Comparison of ENCODE assay signal across 32 cellular contexts in the genomic region with DNA sequence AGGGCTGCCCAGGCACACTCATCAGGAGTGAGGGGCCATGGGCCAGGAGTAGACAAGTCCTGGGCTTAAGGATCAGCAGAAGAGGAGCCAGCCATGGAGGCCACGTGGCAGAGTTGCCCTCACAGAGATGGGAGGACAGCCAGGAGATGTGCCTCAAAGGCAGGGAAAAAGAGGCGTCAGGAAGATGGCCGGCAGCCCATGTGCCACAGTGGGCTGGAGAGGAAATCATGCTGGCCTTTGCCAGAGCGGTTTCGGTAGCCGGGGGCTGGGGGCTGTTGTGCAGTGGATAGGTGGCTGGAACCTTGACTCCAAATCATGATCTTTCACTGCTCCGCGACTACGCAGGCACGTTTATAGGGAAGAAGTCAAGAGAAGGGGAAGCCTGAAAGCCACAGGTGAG. TPM values are rescaled to one million over a fixed set of nuclear protein-coding genes. Genes with fewer than 3 reads are reported as not detected.
"Had no signal": no experiment of that assay in that cellular context is flagged by ENCODE, and none has a peak within 500 bp of the region (broad histone marks: within the 10 kb centered on the region; RNA-seq: fewer than 3 reads in every experiment).

No MANE protein-coding gene starts in this region.

- H3K4me3 ChIP-seq: cardiac muscle cell, SK-N-MC had no signal

- FAIRE-seq: TTC549 had no signal

- H3K27ac ChIP-seq: brain microvascular endothelial cell, cardiac muscle cell, SK-N-MC had no signal

- ATAC-seq: activated CD4-positive, alpha-beta T cell treated with anti-CD3 and anti-CD28 coated beads for 36 hours; activated T-cell treated with anti-CD3 and anti-CD28 coated beads, Interleukin-2, amount 50 U/mL, for 72 hours; Panc1; Right ventricle myocardium inferior; T-cell had no signal

- H3K27me3 ChIP-seq: cardiac muscle cell had no signal

- DNase-seq: activated B cell treated with CpG ODN at 0.5 μM for 24 hours; activated CD4-positive, alpha-beta memory T cell treated with anti-CD3 and anti-CD28 coated beads, Interleukin-2, amount 10 ng/mL, durations not matched to agents 7 days and 5 days; activated CD4-positive, alpha-beta T cell treated with anti-CD3 and anti-CD28 coated beads for 36 hours; activated CD4-positive, alpha-beta T cell treated with anti-CD3 and anti-CD28 coated beads, Interleukin-2, amount 50 U/mL, for 1 hour; activated CD8-positive, alpha-beta memory T cell treated with anti-CD3 and anti-CD28 coated beads, Interleukin-2, amount 50 U/mL, for 4 hours; activated gamma-delta T cell treated with Interleukin-2 at 50 U/mL for 16 hours; activated naive CD4-positive, alpha-beta T cell treated with anti-CD3 and anti-CD28 coated beads, Interleukin-2, amount 10 ng/mL, durations not matched to agents 7 days and 5 days; activated naive CD8-positive, alpha-beta T cell treated with anti-CD3 and anti-CD28 coated beads for 36 hours; activated T-cell treated with anti-CD3 and anti-CD28 coated beads, Interleukin-2, amount 50 U/mL, for 72 hours; brain microvascular endothelial cell; KG1; NCI-H1048; NCI-H146; NCI-H187 treated with DMSO at 0.1 percent for 48 hours; NCI-H2081 treated with DMSO at 0.1 percent for 48 hours; NCI-H446 treated with DMSO at 0.1 percent for 48 hours; NCI-H524 treated with DMSO at 0.1 percent for 48 hours; NCI-H774; NK-92 treated with Interleukin-12 subunit alpha and Interleukin-12 subunit beta, amount 100 ng/mL, for 24 hours; OCI-M1; RPMI8226; T-cell; T-helper 2 cell; T1000 had no signal

- H3K36me3 ChIP-seq: brain microvascular endothelial cell, cardiac muscle cell had no signal

RNA-seq across cellular contexts. Expression of a gene that starts 2.7 kb away (rescaled TPM):
- total RNA-seq: activated B cell treated with CpG ODN at 0.5 μM for 24 hours; activated CD4-positive, alpha-beta memory T cell treated with anti-CD3 and anti-CD28 coated beads, Interleukin-2, amount 10 ng/mL, durations not matched to agents 7 days and 5 days; activated CD4-positive, alpha-beta T cell treated with anti-CD3 and anti-CD28 coated beads for 36 hours; activated naive CD8-positive, alpha-beta T cell treated with anti-CD3 and anti-CD28 coated beads for 36 hours; activated T-cell treated with anti-CD3 and anti-CD28 coated beads, Interleukin-2, amount 50 U/mL, for 72 hours; activated T-helper 2 cell treated with anti-CD3 and anti-CD28 coated beads, Interferon-gamma antibody, Interleukin-2, Interleukin-4, amounts not matched to agents 10 μg/mL and 5 μg/mL and 100 μg/mL, durations not matched to agents 14 hours and 24 hours and 36 hours; LHCN-M2; M059J; Right ventricle myocardium inferior; T-cell had no signal

RNA-seq across cellular contexts. Expression of a gene that starts 8.4 kb away (rescaled TPM):
- total RNA-seq: activated B cell treated with CpG ODN at 0.5 μM for 24 hours; activated CD4-positive, alpha-beta memory T cell treated with anti-CD3 and anti-CD28 coated beads, Interleukin-2, amount 10 ng/mL, durations not matched to agents 7 days and 5 days; activated CD4-positive, alpha-beta T cell treated with anti-CD3 and anti-CD28 coated beads for 36 hours; activated naive CD8-positive, alpha-beta T cell treated with anti-CD3 and anti-CD28 coated beads for 36 hours; activated T-cell treated with anti-CD3 and anti-CD28 coated beads, Interleukin-2, amount 50 U/mL, for 72 hours; activated T-helper 2 cell treated with anti-CD3 and anti-CD28 coated beads, Interferon-gamma antibody, Interleukin-2, Interleukin-4, amounts not matched to agents 10 μg/mL and 5 μg/mL and 100 μg/mL, durations not matched to agents 14 hours and 24 hours and 36 hours; T-cell had no signal

RNA-seq across cellular contexts. Expression of a gene that starts 19.5 kb away (rescaled TPM):
- total RNA-seq: activated B cell treated with CpG ODN at 0.5 μM for 24 hours; activated CD4-positive, alpha-beta memory T cell treated with anti-CD3 and anti-CD28 coated beads, Interleukin-2, amount 10 ng/mL, durations not matched to agents 7 days and 5 days; activated CD4-positive, alpha-beta T cell treated with anti-CD3 and anti-CD28 coated beads for 36 hours; activated naive CD8-positive, alpha-beta T cell treated with anti-CD3 and anti-CD28 coated beads for 36 hours; activated T-cell treated with anti-CD3 and anti-CD28 coated beads, Interleukin-2, amount 50 U/mL, for 72 hours; activated T-helper 2 cell treated with anti-CD3 and anti-CD28 coated beads, Interferon-gamma antibody, Interleukin-2, Interleukin-4, amounts not matched to agents 10 μg/mL and 5 μg/mL and 100 μg/mL, durations not matched to agents 14 hours and 24 hours and 36 hours; cardiac muscle cell; LHCN-M2; M059J; Right ventricle myocardium inferior; T-cell had no signal
- polyA plus RNA-seq: cardiac muscle cell had no signal
